ENCODE assay signal across 1 cellular context in the genomic region with DNA sequence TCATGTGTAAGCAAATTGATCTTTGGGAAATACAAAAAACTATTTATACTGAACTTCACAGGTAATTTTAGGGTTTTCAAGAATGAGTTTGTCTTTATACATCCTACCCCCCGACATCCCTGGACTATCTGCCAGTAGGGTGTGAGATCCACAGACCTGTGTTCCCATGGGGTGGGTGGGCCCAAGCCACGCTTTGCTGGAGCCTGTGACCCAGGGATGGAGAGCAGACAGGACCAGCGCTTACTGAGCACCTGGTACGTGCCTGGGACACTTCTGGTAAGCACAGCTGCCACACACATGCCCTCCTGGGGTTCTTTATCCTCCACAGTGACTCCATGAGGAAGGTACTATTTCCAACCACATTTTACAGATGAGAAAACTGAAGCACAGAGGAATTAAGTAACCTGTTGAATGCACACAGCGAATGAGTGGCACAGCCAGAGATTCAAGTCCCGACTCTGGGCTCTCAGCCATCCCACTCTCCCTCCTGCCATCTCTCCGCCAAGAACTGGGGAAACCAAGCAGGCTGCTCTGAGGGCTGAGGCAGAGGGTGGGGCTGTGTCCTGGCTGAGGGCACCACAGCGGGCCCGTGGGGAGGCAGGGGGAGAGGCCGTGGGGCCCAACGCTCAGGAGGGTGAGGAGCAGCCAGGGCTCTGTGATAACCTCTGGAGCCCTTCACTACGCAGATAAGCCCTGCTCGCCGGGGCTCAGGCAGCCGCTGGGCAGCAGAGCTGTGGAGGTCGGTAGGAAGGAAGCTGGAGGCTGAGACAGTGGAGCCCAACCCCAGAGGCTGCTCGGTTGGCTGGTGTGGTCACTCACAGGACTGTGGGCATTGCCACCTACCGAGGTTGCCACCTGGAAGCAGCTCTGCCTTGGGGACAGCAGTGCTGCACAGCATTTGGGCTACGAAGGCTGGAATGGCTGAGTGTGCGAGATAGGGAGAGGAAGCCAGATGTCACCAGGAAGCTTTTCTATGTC.
TF ChIP-seq lines count a peak whose summit lies in the region.

No MANE protein-coding gene starts in this region.

TF ChIP-seq in K562, 482 proteins besides CTCF, POLR2A, EP300 and RAD21 (continued from another document and continues in another):
- TF ChIP-seq ZBTB49 (CRISPR knock-in tag; IDR thresholded peaks at IDR 0.05; ENCODE audit: borderline replicate concordance) (no peak), RBM39 (optimal IDR thresholded peaks at IDR 0.05; ENCODE audit: low read depth, low read length) (no peak), PCBP2 (IDR thresholded peaks at IDR 0.05; ENCODE audit: low read depth, low read length, poor library complexity, severe bottlenecking) (no peak), ZFPM2 (CRISPR knock-in tag; IDR thresholded peaks at IDR 0.05) (no peak), ZSCAN32 (CRISPR knock-in tag; IDR thresholded peaks at IDR 0.05) (no peak), CC2D1A (IDR thresholded peaks at IDR 0.05) (no peak), SUPT5H (IDR thresholded peaks at IDR 0.05) (peak; percentile 39; the same call in 1 of the 2 replicates)
- TF ChIP-seq, protein P1, sequence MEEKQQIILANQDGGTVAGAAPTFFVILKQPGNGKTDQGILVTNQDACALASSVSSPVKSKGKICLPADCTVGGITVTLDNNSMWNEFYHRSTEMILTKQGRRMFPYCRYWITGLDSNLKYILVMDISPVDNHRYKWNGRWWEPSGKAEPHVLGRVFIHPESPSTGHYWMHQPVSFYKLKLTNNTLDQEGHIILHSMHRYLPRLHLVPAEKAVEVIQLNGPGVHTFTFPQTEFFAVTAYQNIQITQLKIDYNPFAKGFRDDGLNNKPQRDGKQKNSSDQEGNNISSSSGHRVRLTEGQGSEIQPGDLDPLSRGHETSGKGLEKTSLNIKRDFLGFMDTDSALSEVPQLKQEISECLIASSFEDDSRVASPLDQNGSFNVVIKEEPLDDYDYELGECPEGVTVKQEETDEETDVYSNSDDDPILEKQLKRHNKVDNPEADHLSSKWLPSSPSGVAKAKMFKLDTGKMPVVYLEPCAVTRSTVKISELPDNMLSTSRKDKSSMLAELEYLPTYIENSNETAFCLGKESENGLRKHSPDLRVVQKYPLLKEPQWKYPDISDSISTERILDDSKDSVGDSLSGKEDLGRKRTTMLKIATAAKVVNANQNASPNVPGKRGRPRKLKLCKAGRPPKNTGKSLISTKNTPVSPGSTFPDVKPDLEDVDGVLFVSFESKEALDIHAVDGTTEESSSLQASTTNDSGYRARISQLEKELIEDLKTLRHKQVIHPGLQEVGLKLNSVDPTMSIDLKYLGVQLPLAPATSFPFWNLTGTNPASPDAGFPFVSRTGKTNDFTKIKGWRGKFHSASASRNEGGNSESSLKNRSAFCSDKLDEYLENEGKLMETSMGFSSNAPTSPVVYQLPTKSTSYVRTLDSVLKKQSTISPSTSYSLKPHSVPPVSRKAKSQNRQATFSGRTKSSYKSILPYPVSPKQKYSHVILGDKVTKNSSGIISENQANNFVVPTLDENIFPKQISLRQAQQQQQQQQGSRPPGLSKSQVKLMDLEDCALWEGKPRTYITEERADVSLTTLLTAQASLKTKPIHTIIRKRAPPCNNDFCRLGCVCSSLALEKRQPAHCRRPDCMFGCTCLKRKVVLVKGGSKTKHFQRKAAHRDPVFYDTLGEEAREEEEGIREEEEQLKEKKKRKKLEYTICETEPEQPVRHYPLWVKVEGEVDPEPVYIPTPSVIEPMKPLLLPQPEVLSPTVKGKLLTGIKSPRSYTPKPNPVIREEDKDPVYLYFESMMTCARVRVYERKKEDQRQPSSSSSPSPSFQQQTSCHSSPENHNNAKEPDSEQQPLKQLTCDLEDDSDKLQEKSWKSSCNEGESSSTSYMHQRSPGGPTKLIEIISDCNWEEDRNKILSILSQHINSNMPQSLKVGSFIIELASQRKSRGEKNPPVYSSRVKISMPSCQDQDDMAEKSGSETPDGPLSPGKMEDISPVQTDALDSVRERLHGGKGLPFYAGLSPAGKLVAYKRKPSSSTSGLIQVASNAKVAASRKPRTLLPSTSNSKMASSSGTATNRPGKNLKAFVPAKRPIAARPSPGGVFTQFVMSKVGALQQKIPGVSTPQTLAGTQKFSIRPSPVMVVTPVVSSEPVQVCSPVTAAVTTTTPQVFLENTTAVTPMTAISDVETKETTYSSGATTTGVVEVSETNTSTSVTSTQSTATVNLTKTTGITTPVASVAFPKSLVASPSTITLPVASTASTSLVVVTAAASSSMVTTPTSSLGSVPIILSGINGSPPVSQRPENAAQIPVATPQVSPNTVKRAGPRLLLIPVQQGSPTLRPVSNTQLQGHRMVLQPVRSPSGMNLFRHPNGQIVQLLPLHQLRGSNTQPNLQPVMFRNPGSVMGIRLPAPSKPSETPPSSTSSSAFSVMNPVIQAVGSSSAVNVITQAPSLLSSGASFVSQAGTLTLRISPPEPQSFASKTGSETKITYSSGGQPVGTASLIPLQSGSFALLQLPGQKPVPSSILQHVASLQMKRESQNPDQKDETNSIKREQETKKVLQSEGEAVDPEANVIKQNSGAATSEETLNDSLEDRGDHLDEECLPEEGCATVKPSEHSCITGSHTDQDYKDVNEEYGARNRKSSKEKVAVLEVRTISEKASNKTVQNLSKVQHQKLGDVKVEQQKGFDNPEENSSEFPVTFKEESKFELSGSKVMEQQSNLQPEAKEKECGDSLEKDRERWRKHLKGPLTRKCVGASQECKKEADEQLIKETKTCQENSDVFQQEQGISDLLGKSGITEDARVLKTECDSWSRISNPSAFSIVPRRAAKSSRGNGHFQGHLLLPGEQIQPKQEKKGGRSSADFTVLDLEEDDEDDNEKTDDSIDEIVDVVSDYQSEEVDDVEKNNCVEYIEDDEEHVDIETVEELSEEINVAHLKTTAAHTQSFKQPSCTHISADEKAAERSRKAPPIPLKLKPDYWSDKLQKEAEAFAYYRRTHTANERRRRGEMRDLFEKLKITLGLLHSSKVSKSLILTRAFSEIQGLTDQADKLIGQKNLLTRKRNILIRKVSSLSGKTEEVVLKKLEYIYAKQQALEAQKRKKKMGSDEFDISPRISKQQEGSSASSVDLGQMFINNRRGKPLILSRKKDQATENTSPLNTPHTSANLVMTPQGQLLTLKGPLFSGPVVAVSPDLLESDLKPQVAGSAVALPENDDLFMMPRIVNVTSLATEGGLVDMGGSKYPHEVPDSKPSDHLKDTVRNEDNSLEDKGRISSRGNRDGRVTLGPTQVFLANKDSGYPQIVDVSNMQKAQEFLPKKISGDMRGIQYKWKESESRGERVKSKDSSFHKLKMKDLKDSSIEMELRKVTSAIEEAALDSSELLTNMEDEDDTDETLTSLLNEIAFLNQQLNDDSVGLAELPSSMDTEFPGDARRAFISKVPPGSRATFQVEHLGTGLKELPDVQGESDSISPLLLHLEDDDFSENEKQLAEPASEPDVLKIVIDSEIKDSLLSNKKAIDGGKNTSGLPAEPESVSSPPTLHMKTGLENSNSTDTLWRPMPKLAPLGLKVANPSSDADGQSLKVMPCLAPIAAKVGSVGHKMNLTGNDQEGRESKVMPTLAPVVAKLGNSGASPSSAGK (IDR thresholded peaks at IDR 0.05) = no peak
- TF ChIP-seq, protein P2, sequence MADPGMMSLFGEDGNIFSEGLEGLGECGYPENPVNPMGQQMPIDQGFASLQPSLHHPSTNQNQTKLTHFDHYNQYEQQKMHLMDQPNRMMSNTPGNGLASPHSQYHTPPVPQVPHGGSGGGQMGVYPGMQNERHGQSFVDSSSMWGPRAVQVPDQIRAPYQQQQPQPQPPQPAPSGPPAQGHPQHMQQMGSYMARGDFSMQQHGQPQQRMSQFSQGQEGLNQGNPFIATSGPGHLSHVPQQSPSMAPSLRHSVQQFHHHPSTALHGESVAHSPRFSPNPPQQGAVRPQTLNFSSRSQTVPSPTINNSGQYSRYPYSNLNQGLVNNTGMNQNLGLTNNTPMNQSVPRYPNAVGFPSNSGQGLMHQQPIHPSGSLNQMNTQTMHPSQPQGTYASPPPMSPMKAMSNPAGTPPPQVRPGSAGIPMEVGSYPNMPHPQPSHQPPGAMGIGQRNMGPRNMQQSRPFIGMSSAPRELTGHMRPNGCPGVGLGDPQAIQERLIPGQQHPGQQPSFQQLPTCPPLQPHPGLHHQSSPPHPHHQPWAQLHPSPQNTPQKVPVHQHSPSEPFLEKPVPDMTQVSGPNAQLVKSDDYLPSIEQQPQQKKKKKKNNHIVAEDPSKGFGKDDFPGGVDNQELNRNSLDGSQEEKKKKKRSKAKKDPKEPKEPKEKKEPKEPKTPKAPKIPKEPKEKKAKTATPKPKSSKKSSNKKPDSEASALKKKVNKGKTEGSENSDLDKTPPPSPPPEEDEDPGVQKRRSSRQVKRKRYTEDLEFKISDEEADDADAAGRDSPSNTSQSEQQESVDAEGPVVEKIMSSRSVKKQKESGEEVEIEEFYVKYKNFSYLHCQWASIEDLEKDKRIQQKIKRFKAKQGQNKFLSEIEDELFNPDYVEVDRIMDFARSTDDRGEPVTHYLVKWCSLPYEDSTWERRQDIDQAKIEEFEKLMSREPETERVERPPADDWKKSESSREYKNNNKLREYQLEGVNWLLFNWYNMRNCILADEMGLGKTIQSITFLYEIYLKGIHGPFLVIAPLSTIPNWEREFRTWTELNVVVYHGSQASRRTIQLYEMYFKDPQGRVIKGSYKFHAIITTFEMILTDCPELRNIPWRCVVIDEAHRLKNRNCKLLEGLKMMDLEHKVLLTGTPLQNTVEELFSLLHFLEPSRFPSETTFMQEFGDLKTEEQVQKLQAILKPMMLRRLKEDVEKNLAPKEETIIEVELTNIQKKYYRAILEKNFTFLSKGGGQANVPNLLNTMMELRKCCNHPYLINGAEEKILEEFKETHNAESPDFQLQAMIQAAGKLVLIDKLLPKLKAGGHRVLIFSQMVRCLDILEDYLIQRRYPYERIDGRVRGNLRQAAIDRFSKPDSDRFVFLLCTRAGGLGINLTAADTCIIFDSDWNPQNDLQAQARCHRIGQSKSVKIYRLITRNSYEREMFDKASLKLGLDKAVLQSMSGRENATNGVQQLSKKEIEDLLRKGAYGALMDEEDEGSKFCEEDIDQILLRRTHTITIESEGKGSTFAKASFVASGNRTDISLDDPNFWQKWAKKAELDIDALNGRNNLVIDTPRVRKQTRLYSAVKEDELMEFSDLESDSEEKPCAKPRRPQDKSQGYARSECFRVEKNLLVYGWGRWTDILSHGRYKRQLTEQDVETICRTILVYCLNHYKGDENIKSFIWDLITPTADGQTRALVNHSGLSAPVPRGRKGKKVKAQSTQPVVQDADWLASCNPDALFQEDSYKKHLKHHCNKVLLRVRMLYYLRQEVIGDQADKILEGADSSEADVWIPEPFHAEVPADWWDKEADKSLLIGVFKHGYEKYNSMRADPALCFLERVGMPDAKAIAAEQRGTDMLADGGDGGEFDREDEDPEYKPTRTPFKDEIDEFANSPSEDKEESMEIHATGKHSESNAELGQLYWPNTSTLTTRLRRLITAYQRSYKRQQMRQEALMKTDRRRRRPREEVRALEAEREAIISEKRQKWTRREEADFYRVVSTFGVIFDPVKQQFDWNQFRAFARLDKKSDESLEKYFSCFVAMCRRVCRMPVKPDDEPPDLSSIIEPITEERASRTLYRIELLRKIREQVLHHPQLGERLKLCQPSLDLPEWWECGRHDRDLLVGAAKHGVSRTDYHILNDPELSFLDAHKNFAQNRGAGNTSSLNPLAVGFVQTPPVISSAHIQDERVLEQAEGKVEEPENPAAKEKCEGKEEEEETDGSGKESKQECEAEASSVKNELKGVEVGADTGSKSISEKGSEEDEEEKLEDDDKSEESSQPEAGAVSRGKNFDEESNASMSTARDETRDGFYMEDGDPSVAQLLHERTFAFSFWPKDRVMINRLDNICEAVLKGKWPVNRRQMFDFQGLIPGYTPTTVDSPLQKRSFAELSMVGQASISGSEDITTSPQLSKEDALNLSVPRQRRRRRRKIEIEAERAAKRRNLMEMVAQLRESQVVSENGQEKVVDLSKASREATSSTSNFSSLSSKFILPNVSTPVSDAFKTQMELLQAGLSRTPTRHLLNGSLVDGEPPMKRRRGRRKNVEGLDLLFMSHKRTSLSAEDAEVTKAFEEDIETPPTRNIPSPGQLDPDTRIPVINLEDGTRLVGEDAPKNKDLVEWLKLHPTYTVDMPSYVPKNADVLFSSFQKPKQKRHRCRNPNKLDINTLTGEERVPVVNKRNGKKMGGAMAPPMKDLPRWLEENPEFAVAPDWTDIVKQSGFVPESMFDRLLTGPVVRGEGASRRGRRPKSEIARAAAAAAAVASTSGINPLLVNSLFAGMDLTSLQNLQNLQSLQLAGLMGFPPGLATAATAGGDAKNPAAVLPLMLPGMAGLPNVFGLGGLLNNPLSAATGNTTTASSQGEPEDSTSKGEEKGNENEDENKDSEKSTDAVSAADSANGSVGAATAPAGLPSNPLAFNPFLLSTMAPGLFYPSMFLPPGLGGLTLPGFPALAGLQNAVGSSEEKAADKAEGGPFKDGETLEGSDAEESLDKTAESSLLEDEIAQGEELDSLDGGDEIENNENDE (IDR thresholded peaks at IDR 0.05; ENCODE audit: low read depth, low read length) = no peak
- TF ChIP-seq, protein P3, sequence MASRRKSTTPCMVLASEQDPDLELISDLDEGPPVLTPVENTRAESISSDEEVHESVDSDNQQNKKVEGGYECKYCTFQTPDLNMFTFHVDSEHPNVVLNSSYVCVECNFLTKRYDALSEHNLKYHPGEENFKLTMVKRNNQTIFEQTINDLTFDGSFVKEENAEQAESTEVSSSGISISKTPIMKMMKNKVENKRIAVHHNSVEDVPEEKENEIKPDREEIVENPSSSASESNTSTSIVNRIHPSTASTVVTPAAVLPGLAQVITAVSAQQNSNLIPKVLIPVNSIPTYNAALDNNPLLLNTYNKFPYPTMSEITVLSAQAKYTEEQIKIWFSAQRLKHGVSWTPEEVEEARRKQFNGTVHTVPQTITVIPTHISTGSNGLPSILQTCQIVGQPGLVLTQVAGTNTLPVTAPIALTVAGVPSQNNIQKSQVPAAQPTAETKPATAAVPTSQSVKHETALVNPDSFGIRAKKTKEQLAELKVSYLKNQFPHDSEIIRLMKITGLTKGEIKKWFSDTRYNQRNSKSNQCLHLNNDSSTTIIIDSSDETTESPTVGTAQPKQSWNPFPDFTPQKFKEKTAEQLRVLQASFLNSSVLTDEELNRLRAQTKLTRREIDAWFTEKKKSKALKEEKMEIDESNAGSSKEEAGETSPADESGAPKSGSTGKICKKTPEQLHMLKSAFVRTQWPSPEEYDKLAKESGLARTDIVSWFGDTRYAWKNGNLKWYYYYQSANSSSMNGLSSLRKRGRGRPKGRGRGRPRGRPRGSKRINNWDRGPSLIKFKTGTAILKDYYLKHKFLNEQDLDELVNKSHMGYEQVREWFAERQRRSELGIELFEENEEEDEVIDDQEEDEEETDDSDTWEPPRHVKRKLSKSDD (conservative IDR thresholded peaks at IDR 0.05; ENCODE audit: low read length) = no peak
